Comparison of ENCODE assay signal across 1 cellular context in genomic region chr7:123974326-123974908, GRCh38.
TF ChIP-seq lines count a peak whose summit lies in the region.

No MANE protein-coding gene starts in this region.

TF ChIP-seq in H1, 55 proteins besides CTCF, POLR2A, EP300 and RAD21:
- TF ChIP-seq SRF (IDR thresholded peaks at IDR 0.05; ENCODE audit: low read depth, low read length) (no peak), CBX8 (IDR thresholded peaks at IDR 0.05; ENCODE audit: borderline replicate concordance, low read depth, low read length) (no peak), RBBP5 (IDR thresholded peaks at IDR 0.05; ENCODE audit: borderline replicate concordance, low read depth, low read length) (no peak), SUZ12 (IDR thresholded peaks at IDR 0.05; ENCODE audit: low read length) (no peak), NRF1 (IDR thresholded peaks at IDR 0.05; ENCODE audit: low read depth, low read length) (no peak), BACH1 (IDR thresholded peaks at IDR 0.05; ENCODE audit: low read length) (no peak), POLR2AphosphoS5 (IDR thresholded peaks at IDR 0.05; ENCODE audit: low read depth, low read length) (no peak), RNF2 (IDR thresholded peaks at IDR 0.05; ENCODE audit: borderline replicate concordance, low read depth, low read length, missing control alignments, poor library complexity, severe bottlenecking) (no peak)
- TF ChIP-seq, protein P1, sequence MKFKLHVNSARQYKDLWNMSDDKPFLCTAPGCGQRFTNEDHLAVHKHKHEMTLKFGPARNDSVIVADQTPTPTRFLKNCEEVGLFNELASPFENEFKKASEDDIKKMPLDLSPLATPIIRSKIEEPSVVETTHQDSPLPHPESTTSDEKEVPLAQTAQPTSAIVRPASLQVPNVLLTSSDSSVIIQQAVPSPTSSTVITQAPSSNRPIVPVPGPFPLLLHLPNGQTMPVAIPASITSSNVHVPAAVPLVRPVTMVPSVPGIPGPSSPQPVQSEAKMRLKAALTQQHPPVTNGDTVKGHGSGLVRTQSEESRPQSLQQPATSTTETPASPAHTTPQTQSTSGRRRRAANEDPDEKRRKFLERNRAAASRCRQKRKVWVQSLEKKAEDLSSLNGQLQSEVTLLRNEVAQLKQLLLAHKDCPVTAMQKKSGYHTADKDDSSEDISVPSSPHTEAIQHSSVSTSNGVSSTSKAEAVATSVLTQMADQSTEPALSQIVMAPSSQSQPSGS (IDR thresholded peaks at IDR 0.05; ENCODE audit: low read length) = no peak
